In the genomic region with DNA sequence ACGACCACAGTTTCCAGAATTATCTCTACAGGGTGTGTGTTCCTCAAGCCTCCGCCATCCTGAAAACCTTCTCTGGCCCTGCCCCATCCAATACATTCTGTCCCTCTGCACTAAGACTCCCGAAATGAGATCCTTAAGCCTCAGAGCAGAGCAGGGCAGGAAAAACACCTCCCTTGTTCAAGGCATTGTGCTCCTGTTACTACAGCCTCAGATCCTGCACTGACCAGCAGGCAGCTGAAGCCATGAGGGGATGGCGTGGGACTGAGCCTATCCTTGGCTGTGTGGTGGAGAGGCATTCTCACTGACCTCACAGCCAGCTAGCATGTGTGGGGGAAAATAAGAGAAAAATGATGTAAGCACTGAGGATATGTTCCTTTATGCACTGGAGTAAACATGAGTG, we compare ENCODE assay signal across 2 cellular contexts.
TF ChIP-seq lines count a peak whose summit lies in the region.

No MANE protein-coding gene starts in this region.

TF ChIP-seq in liver, 16 proteins besides CTCF, POLR2A, EP300 and RAD21 (continued from another document):
- TF ChIP-seq HNF4G (IDR thresholded peaks at IDR 0.05) (no peak), SP1 (IDR thresholded peaks at IDR 0.05) (no peak)
TF ChIP-seq in liver: peak in this region for 0.

TF ChIP-seq in HepG2, 621 proteins besides CTCF, POLR2A, EP300 and RAD21:
- TF ChIP-seq, protein P1, sequence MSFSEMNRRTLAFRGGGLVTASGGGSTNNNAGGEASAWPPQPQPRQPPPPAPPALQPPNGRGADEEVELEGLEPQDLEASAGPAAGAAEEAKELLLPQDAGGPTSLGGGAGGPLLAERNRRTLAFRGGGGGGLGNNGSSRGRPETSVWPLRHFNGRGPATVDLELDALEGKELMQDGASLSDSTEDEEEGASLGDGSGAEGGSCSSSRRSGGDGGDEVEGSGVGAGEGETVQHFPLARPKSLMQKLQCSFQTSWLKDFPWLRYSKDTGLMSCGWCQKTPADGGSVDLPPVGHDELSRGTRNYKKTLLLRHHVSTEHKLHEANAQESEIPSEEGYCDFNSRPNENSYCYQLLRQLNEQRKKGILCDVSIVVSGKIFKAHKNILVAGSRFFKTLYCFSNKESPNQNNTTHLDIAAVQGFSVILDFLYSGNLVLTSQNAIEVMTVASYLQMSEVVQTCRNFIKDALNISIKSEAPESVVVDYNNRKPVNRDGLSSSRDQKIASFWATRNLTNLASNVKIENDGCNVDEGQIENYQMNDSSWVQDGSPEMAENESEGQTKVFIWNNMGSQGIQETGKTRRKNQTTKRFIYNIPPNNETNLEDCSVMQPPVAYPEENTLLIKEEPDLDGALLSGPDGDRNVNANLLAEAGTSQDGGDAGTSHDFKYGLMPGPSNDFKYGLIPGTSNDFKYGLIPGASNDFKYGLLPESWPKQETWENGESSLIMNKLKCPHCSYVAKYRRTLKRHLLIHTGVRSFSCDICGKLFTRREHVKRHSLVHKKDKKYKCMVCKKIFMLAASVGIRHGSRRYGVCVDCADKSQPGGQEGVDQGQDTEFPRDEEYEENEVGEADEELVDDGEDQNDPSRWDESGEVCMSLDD (CRISPR knock-in tag; IDR thresholded peaks at IDR 0.05; ENCODE audit: borderline replicate concordance) = no peak
- TF ChIP-seq, protein P2, sequence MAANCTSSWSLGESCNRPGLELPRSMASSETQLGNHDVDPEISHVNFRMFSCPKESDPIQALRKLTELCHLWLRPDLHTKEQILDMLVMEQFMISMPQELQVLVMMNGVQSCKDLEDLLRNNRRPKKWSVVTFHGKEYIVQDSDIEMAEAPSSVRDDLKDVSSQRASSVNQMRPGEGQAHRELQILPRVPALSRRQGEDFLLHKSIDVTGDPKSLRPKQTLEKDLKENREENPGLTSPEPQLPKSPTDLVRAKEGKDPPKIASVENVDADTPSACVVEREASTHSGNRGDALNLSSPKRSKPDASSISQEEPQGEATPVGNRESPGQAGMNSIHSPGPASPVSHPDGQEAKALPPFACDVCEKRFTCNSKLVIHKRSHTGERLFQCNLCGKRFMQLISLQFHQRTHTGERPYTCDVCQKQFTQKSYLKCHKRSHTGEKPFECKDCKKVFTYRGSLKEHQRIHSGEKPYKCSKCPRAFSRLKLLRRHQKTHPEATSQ (CRISPR knock-in tag; IDR thresholded peaks at IDR 0.05; ENCODE audit: borderline replicate concordance) = no peak
- TF ChIP-seq THYN1 (CRISPR knock-in tag; IDR thresholded peaks at IDR 0.05; ENCODE audit: borderline replicate concordance, low read depth) (no peak), ZEB1 (IDR thresholded peaks at IDR 0.05; ENCODE audit: insufficient replicate concordance, low read depth) (no peak), PRPF4 (IDR thresholded peaks at IDR 0.05; ENCODE audit: low read depth, low read length, poor library complexity, severe bottlenecking) (no peak), NFE2 (CRISPR knock-in tag; IDR thresholded peaks at IDR 0.05) (no peak), ZNF749 (CRISPR knock-in tag; IDR thresholded peaks at IDR 0.05; ENCODE audit: borderline replicate concordance) (no peak), DR1 (CRISPR knock-in tag; IDR thresholded peaks at IDR 0.05) (no peak), SAP130 (CRISPR knock-in tag; IDR thresholded peaks at IDR 0.05; ENCODE audit: low read depth) (no peak), ZNF335 (CRISPR knock-in tag; IDR thresholded peaks at IDR 0.05) (no peak)
